17 cellular contexts compared by ENCODE assay signal in the genomic region with DNA sequence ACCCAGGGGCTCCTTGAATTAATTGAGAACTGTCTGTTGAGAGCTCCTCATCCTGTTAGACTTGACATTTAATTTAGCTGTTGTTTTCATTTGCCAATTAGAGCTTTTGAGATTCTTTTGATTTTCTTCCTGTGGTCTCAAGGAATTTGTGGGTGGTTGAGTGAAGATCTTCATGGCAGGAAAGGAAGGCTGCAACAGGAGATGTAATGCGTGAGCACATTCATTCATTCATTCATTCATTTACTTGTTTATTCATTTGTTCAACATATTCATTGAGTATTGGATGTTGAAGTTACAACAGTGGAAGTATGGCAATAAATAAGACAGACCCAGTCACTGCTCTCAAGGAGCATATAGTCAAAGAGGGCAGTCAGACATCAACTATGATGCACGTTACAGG.
DNase-seq lines count a peak whose midpoint lies in the region; ATAC-seq, FAIRE-seq and TF ChIP-seq lines count a peak whose summit lies in the region.
"Had no signal": no experiment of that assay in that cellular context is flagged by ENCODE, and none has a peak within 500 bp of the region (broad histone marks: within the 10 kb centered on the region; RNA-seq: fewer than 3 reads in every experiment).

No MANE protein-coding gene starts in this region.

- H2BK5ac ChIP-seq in neuronal stem cell (ENCODE audit: low read length): no peak overlapping the region

- H4K91ac ChIP-seq in neuronal stem cell (ENCODE audit: low read depth, low read length, poor library complexity): no peak overlapping the region

- peak overlapping the region in 4 of 8 donors; percentile 10 to 36 (median 30) for H3K4me3 Mint-ChIP-seq in CD4-positive, alpha-beta memory T cell
- peak overlapping the region; percentile 74 for H3K4me3 Mint-ChIP-seq in activated naive CD8-positive, alpha-beta T cell treated with anti-CD3 and anti-CD28 coated beads, Interleukin-2, amount 50 U/mL, for 24 hours
- H3K4me3 Mint-ChIP-seq: HFFc6 had no signal

- H4K20me1 ChIP-seq in HepG2 (ENCODE audit: insufficient read depth, low read length): no peaks in the 10 kb centered on the region
- H4K20me1 ChIP-seq: BLaER1 had no signal

- no peak for TF ChIP-seq RAD21 in HepG2 (CRISPR knock-in tag; IDR thresholded peaks at IDR 0.05)

- intact Hi-C loops in CD4-positive, alpha-beta memory T cell (cut with micrococcal nuclease): loop anchor here (5.0 kb wide), 1 partner anchor 76 kb away; no protein-coding TSS in a partner anchor
- intact Hi-C loops in HepG2 (cut with micrococcal nuclease; ENCODE audit: unreplicated experiment): no loop called here

- peak; percentile 73 for FAIRE-seq in GM12892 (lab: Jason Lieb, UNC)
- FAIRE-seq in HepG2 (lab: Jason Lieb, UNC): no peak

- H3K27ac Mint-ChIP-seq in CD4-positive, alpha-beta memory T cell: peak overlapping the region in 4 of 7 donors; percentile 44 to 83 (median 74)
- H3K27ac Mint-ChIP-seq in activated naive CD8-positive, alpha-beta T cell treated with anti-CD3 and anti-CD28 coated beads, Interleukin-2, amount 50 U/mL, for 24 hours: peak overlapping the region; percentile 61
- H3K27ac Mint-ChIP-seq: HFFc6 had no signal

- H3K36me3 Mint-ChIP-seq in CD4-positive, alpha-beta memory T cell: peaks cover 2 to 7% of the 10 kb centered on the region in 2 donors
- H3K36me3 Mint-ChIP-seq in activated naive CD8-positive, alpha-beta T cell treated with anti-CD3 and anti-CD28 coated beads, Interleukin-2, amount 50 U/mL, for 24 hours (ENCODE audit: low read depth): peaks cover 8% of the 10 kb centered on the region

- no peak for DNase-seq in CD4-positive, alpha-beta memory T cell
- no peak for DNase-seq in GM12892 (ENCODE audit: insufficient read length)
- DNase-seq in activated naive CD8-positive, alpha-beta T cell treated with anti-CD3 and anti-CD28 coated beads, Interleukin-2, amount 50 U/mL, for 24 hours: no peak
- no peak for DNase-seq in neuronal stem cell (ENCODE audit: low spot score)
- no peak for DNase-seq in HepG2 (ENCODE audit: low spot score)
- DNase-seq in H7: no peak
- DNase-seq in tibial nerve (ENCODE audit: low spot score in 2 of 2): no peak
- no peak for DNase-seq in GM20000 (ENCODE audit: low spot score)
- DNase-seq: DMS53, GOT3, HFFc6, Kasumi-1, NCI-H187 treated with DMSO at 0.1 percent for 48 hours, NCI-H2171, NCI-H774, SK-N-SH had no signal

- no TSS peak for BruUV-seq in HepG2 (replicated peaks; lab: Mats Ljungman, UMichigan)

- no peak for ATAC-seq in activated naive CD8-positive, alpha-beta T cell treated with anti-CD3 and anti-CD28 coated beads, Interleukin-2, amount 50 U/mL, for 24 hours
- ATAC-seq in HepG2: no peak

- H3K79me2 ChIP-seq in HepG2 (ENCODE audit: insufficient read depth, low read length): no peaks in the 10 kb centered on the region

- H3K4me3 ChIP-seq in CD4-positive, alpha-beta memory T cell (ENCODE audit: low read length in 2 of 2): no peak overlapping the region
- H3K4me3 ChIP-seq in neuronal stem cell (ENCODE audit: low read length in 2 of 2): no peak overlapping the region
- no peak overlapping the region for H3K4me3 ChIP-seq in HepG2 (replicated peaks in 1 of 3; ENCODE audit: insufficient read depth in 1 of 3, low read depth in 2 of 3, low read length in 3 of 3)
- no peak overlapping the region for H3K4me3 ChIP-seq in H7 (ENCODE audit: insufficient read depth, low read depth, low read length)
- H3K4me3 ChIP-seq in tibial nerve: no peak overlapping the region
- H3K4me3 ChIP-seq: BLaER1 had no signal

- H3K9ac ChIP-seq in neuronal stem cell (ENCODE audit: low read depth, low read length, poor library complexity) (no peak overlapping the region), HepG2 (ENCODE audit: insufficient read depth, low read depth, low read length) (no peak overlapping the region)
- H3K9ac ChIP-seq: BLaER1, SK-N-SH had no signal

- H3K4me2 ChIP-seq in neuronal stem cell (ENCODE audit: insufficient read depth, low read length, poor library complexity, severe bottlenecking): no peak overlapping the region
- H3K4me2 ChIP-seq in HepG2 (ENCODE audit: low read depth, low read length): no peak overlapping the region
- H3K4me2 ChIP-seq: BLaER1, SK-N-SH had no signal

- H4K8ac ChIP-seq in neuronal stem cell (ENCODE audit: low read depth, low read length): no peak overlapping the region

- H2BK15ac ChIP-seq in neuronal stem cell (ENCODE audit: low read length): no peak overlapping the region

- peaks cover 65 to 86% (median 76%) of the 10 kb centered on the region in 4 donors for H3K4me1 Mint-ChIP-seq in CD4-positive, alpha-beta memory T cell
- H3K4me1 Mint-ChIP-seq in activated naive CD8-positive, alpha-beta T cell treated with anti-CD3 and anti-CD28 coated beads, Interleukin-2, amount 50 U/mL, for 24 hours: peaks cover 88% of the 10 kb centered on the region

- H3K4ac ChIP-seq in neuronal stem cell (ENCODE audit: low read length): no peak overlapping the region

- no peak overlapping the region for H2BK12ac ChIP-seq in neuronal stem cell (ENCODE audit: low read length)

- H3K23ac ChIP-seq in neuronal stem cell (ENCODE audit: low read depth, low read length, poor library complexity): no peak overlapping the region

- H3K27me3 Mint-ChIP-seq in CD4-positive, alpha-beta memory T cell: no peaks in the 10 kb centered on the region
- no peaks in the 10 kb centered on the region for H3K27me3 Mint-ChIP-seq in activated naive CD8-positive, alpha-beta T cell treated with anti-CD3 and anti-CD28 coated beads, Interleukin-2, amount 50 U/mL, for 24 hours

- no peak overlapping the region for H3K18ac ChIP-seq in neuronal stem cell (ENCODE audit: low read length)

- H3K9me3 ChIP-seq in CD4-positive, alpha-beta memory T cell (ENCODE audit: control insufficient read depth in 1 of 2, low read length in 2 of 2): no peaks in the 10 kb centered on the region
- H3K9me3 ChIP-seq in neuronal stem cell (replicated peaks in 1 of 2; ENCODE audit: control insufficient read depth in 2 of 2, insufficient read depth in 1 of 2, low read depth in 1 of 2, low read length in 2 of 2) (no peaks in the 10 kb centered on the region), HepG2 (ENCODE audit: low read length) (no peaks in the 10 kb centered on the region), tibial nerve (no peaks in the 10 kb centered on the region)
- H3K9me3 ChIP-seq: BLaER1, SK-N-SH had no signal

- POLR2A ChIA-PET in CD4-positive, alpha-beta memory T cell (lab: Charles Lee; ENCODE audit: partially characterized antibody): interaction anchor here (1.9 kb wide), 1 partner anchor 116 kb away, joined by 5 read pairs; no protein-coding TSS in a partner anchor
- POLR2A ChIA-PET in HepG2 (lab: Yijun Ruan, JAX): no interaction called here

- no peak overlapping the region for H2BK120ac ChIP-seq in neuronal stem cell (ENCODE audit: low read depth, low read length)

- no peaks in the 10 kb centered on the region for H3K79me1 ChIP-seq in neuronal stem cell (ENCODE audit: low read depth, low read length)

- H2AK5ac ChIP-seq in neuronal stem cell (ENCODE audit: low read depth, low read length): peak overlapping the region; percentile 43

- no peak overlapping the region for H3K27ac ChIP-seq in CD4-positive, alpha-beta memory T cell (ENCODE audit: low read depth, low read length)
- no peak overlapping the region for H3K27ac ChIP-seq in neuronal stem cell (replicated peaks; ENCODE audit: low read length)
- H3K27ac ChIP-seq in HepG2 (ENCODE audit: extremely low read length, insufficient read depth, low read length): no peak overlapping the region
- no peak overlapping the region for H3K27ac ChIP-seq in tibial nerve
- H3K27ac ChIP-seq: BLaER1 had no signal

- peaks cover 86% of the 10 kb centered on the region for H3K4me1 ChIP-seq in CD4-positive, alpha-beta memory T cell (ENCODE audit: insufficient read depth, low read length)
- H3K4me1 ChIP-seq in neuronal stem cell (ENCODE audit: control insufficient read depth in 2 of 2, insufficient read depth in 1 of 2, low read depth in 1 of 2, low read length in 2 of 2): peaks cover 0 to 10% of the 10 kb centered on the region in 2 donors
- no peaks in the 10 kb centered on the region for H3K4me1 ChIP-seq in HepG2 (ENCODE audit: insufficient read depth, low read length)
- H3K4me1 ChIP-seq in tibial nerve: peaks cover 0 to 17% (median 11%) of the 10 kb centered on the region in 4 donors

- no CpG with 5 or more reads among the region's 2 CpGs for WGBS in neuronal stem cell (ENCODE audit: extremely low coverage in 2 of 2, insufficient read length in 2 of 2, insufficient replicate concordance in 1 of 2), 2 donors
- WGBS in HepG2 (ENCODE audit: low lambda C conversion rate): 18% methylated on average over 2 of the region's 2 CpGs
- WGBS in tibial nerve, 2 donors: 79 to 85% methylated on average over 2 of the region's 2 CpGs

- H3K9me3 Mint-ChIP-seq in CD4-positive, alpha-beta memory T cell: no peaks in the 10 kb centered on the region
- no peaks in the 10 kb centered on the region for H3K9me3 Mint-ChIP-seq in activated naive CD8-positive, alpha-beta T cell treated with anti-CD3 and anti-CD28 coated beads, Interleukin-2, amount 50 U/mL, for 24 hours

- H3K27me3 ChIP-seq in CD4-positive, alpha-beta memory T cell (ENCODE audit: insufficient read depth, low read length): no peaks in the 10 kb centered on the region
- H3K27me3 ChIP-seq in neuronal stem cell (ENCODE audit: control insufficient read depth in 3 of 3, insufficient read depth in 3 of 3, low read depth in 1 of 3, low read length in 3 of 3) (no peaks in the 10 kb centered on the region), HepG2 (ENCODE audit: control insufficient read depth in 1 of 2, insufficient read depth in 2 of 2, low read length in 2 of 2) (peaks cover 0 to 15% of the 10 kb centered on the region in 2 experiments; a peak in 3 of 5 replicates), H7 (ENCODE audit: control insufficient read depth, insufficient read depth, low read length) (no peaks in the 10 kb centered on the region), tibial nerve (no peaks in the 10 kb centered on the region)
- H3K27me3 ChIP-seq: BLaER1 had no signal

- TF ChIP-seq POLR2A in GM12892 (IDR thresholded peaks at IDR 0.05; ENCODE audit: low read depth, low read length): no peak
- TF ChIP-seq POLR2A in HepG2 (IDR thresholded peaks at IDR 0.05; ENCODE audit: insufficient read depth in 1 of 2, low read depth in 2 of 2, low read length in 2 of 2): no peak
- no peak for TF ChIP-seq POLR2A in tibial nerve (IDR thresholded peaks at IDR 0.05)

- CTCF ChIA-PET in CD4-positive, alpha-beta memory T cell (lab: Charles Lee; ENCODE audit: partially characterized antibody): interaction anchor here (0.6 to 3.2 kb wide), 7 partner anchors 10 to 151 kb away, joined by 3 to 12 read pairs (median 5); no protein-coding TSS in a partner anchor
- CTCF ChIA-PET in HepG2 (lab: Yijun Ruan, JAX; ENCODE audit: low intra/inter-chr PET ratio, low total read pairs): no interaction called here

- in situ Hi-C loops in HepG2 (cut with HindIII; ENCODE audit: extremely low pct_ligation_motif_present, low pct_unique_long_range_greater_than_20kb): no loop called here

- no peak for TF ChIP-seq EP300 in HepG2 (IDR thresholded peaks at IDR 0.05; ENCODE audit: low read depth in 2 of 2, low read length in 2 of 2)
- no peak for TF ChIP-seq EP300 in HepG2 (CRISPR knock-in tag; IDR thresholded peaks at IDR 0.05; ENCODE audit: borderline replicate concordance)
- TF ChIP-seq EP300 in tibial nerve (IDR thresholded peaks at IDR 0.05): no peak

- no peaks in the 10 kb centered on the region for H3K36me3 ChIP-seq in CD4-positive, alpha-beta memory T cell (ENCODE audit: insufficient read depth, low read length)
- no peaks in the 10 kb centered on the region for H3K36me3 ChIP-seq in neuronal stem cell (replicated peaks in 1 of 2; ENCODE audit: control insufficient read depth in 2 of 2, insufficient read depth in 2 of 2, low read length in 2 of 2)
- no peaks in the 10 kb centered on the region for H3K36me3 ChIP-seq in HepG2 (replicated peaks in 1 of 2; ENCODE audit: control insufficient read depth in 1 of 2, insufficient read depth in 2 of 2, low read length in 2 of 2)
- H3K36me3 ChIP-seq in H7 (replicated peaks; ENCODE audit: control insufficient read depth, insufficient read depth, low read length): no peaks in the 10 kb centered on the region
- H3K36me3 ChIP-seq in tibial nerve: no peaks in the 10 kb centered on the region
- H3K36me3 ChIP-seq: BLaER1 had no signal

- no peak for TF ChIP-seq CTCF in HepG2 (CRISPR knock-in tag; IDR thresholded peaks at IDR 0.05)
- TF ChIP-seq CTCF in tibial nerve (IDR thresholded peaks at IDR 0.05): no peak
- TF ChIP-seq CTCF in GM20000 (IDR thresholded peaks at IDR 0.05; ENCODE audit: extremely low read depth, missing control alignments): no peak

- no peak overlapping the region for H3K14ac ChIP-seq in neuronal stem cell (ENCODE audit: low read length)

- H2AFZ ChIP-seq in neuronal stem cell (ENCODE audit: low read length): no peak overlapping the region
- H2AFZ ChIP-seq in HepG2 (ENCODE audit: low read length): no peak overlapping the region
